ENCODE assay signal across 10 cellular contexts in the genomic region with DNA sequence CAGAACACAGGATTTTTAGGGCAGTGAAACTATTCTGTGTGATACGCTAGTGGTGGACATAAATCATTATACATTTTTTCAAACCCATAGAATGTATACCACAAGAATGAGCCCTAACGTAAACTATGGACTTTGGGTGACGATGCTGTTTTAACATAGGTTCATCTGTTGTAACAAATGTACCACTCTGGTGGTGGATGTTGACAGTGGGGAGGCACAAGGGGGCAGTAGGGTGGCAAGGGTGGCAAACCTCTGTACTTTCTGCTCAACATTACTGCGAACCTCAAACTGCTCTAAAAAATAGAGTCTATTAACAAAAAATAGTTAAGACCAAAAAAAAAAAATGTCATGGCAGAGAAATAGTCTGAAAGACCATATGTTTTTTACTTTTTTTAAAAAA. TPM values are rescaled to one million over a fixed set of nuclear protein-coding genes. Genes with fewer than 3 reads are reported as not detected.
A peak's percentile ranks its signal among the peaks of the same experiment; 100 is the strongest.
DNase-seq lines count a peak whose midpoint lies in the region; FAIRE-seq and TF ChIP-seq lines count a peak whose summit lies in the region.
"Had no signal": no experiment of that assay in that cellular context is flagged by ENCODE, and none has a peak within 500 bp of the region (broad histone marks: within the 10 kb centered on the region; RNA-seq: fewer than 3 reads in every experiment).

No MANE protein-coding gene starts in this region.

- H3K9me3 Mint-ChIP-seq in glutamatergic neuron (ENCODE audit: unreplicated experiment): no peaks in the 10 kb centered on the region

- H3K4me3 Mint-ChIP-seq in glutamatergic neuron (ENCODE audit: unreplicated experiment): no peak overlapping the region

- no peak for FAIRE-seq in urothelium cell line (lab: Jason Lieb, UNC)
- FAIRE-seq: endometrium had no signal

- DNase-seq in NCI-H748 (lab: John Stamatoyannopoulos, UW; ENCODE audit: unreplicated experiment): peak; percentile 16
- DNase-seq in NCI-H748 treated with DMSO at 0.1 percent for 48 hours (lab: John Stamatoyannopoulos, UW): no peak
- peak; percentile 20 for DNase-seq in activated CD4-positive, alpha-beta T cell treated with anti-CD3 and anti-CD28 coated beads for 48 hours
- DNase-seq in foreskin fibroblast: peak in 1 of 2 donors; percentile 14
- DNase-seq in stimulated activated naive CD4-positive, alpha-beta T cell (lab: John Stamatoyannopoulos, UW): peak; percentile 9 to 56 (median 30)
- DNase-seq in urothelium cell line (ENCODE audit: low spot score): no peak
- no peak for DNase-seq in glutamatergic neuron
- DNase-seq in NCI-H2029 (lab: John Stamatoyannopoulos, UW): no peak

- no peak overlapping the region for H3K4me3 ChIP-seq in foreskin fibroblast (ENCODE audit: low read depth in 1 of 2, low read length in 2 of 2)
- H3K4me3 ChIP-seq: SK-N-MC had no signal

- TF ChIP-seq CTCF in foreskin fibroblast (IDR thresholded peaks at IDR 0.05; ENCODE audit: low read depth, low read length) (peak; percentile 30), glutamatergic neuron (IDR thresholded peaks at IDR 0.05; ENCODE audit: partially characterized antibody, unreplicated experiment) (no peak)

- H3K27ac Mint-ChIP-seq in glutamatergic neuron (ENCODE audit: unreplicated experiment): no peak overlapping the region

- no peaks in the 10 kb centered on the region for H3K27me3 Mint-ChIP-seq in glutamatergic neuron (ENCODE audit: unreplicated experiment)

- H3K36me3 Mint-ChIP-seq in glutamatergic neuron (ENCODE audit: unreplicated experiment): peaks cover 6% of the 10 kb centered on the region

- H3K4me1 Mint-ChIP-seq in glutamatergic neuron (ENCODE audit: low read depth, unreplicated experiment): no peaks in the 10 kb centered on the region

RNA-seq across cellular contexts. Expression of a gene that starts 9.1 kb away (rescaled TPM):
- total RNA-seq in glutamatergic neuron (ENCODE audit: unreplicated experiment): 41.1 TPM

Comparison
In these comparisons a context has a peak if more than half of its experiments do, and no peak if none do; other contexts are left out.
1. DNase-seq: peak in NCI-H748 (single experiment), activated CD4-positive, alpha-beta T cell treated with anti-CD3 and anti-CD28 coated beads for 48 hours (single experiment) and stimulated activated naive CD4-positive, alpha-beta T cell (6 of 6); none in NCI-H748 treated with DMSO at 0.1 percent for 48 hours (single experiment), urothelium cell line (single experiment), glutamatergic neuron (single experiment) and NCI-H2029 (single experiment).